15 cellular contexts compared by ENCODE assay signal in genomic region chr3:39287859-39288221, GRCh38. TPM values are rescaled to one million over a fixed set of nuclear protein-coding genes. Genes with fewer than 3 reads are reported as not detected.
DNase-seq lines count a peak whose midpoint lies in the region; ATAC-seq and TF ChIP-seq lines count a peak whose summit lies in the region.
"Had no signal": no experiment of that assay in that cellular context is flagged by ENCODE, and none has a peak within 500 bp of the region (broad histone marks: within the 10 kb centered on the region; RNA-seq: fewer than 3 reads in every experiment).

No MANE protein-coding gene starts in this region.

- H3K27me3 ChIP-seq in OCI-LY3 (ENCODE audit: low read depth, low read length), result peaks cover 17% of the 10 kb centered on the region
- H3K27me3 ChIP-seq: Peyer's patch had no signal

- H3K27ac Mint-ChIP-seq in stimulated activated naive CD8-positive, alpha-beta T cell treated with anti-CD3 and anti-CD28 coated beads, Interleukin-15, Interleukin-2, amounts not matched to agents 100 ng/mL and 50 ng/mL, for 24 hours, result peak overlapping the region; percentile 18
- H3K27ac Mint-ChIP-seq in glutamatergic neuron (ENCODE audit: unreplicated experiment), result peak overlapping the region; percentile 9
- H3K27ac Mint-ChIP-seq in stimulated activated naive B cell treated with anti-CD40 and anti-IgM and Interleukin-4, amounts not matched to agents 10 μg/mL and 1 μg/mL and 100 μg/mL, for 72 hours, result peak overlapping the region; percentile 84

- H3K9me3 Mint-ChIP-seq in stimulated activated naive CD8-positive, alpha-beta T cell treated with anti-CD3 and anti-CD28 coated beads, Interleukin-15, Interleukin-2, amounts not matched to agents 100 ng/mL and 50 ng/mL, for 24 hours, result no peaks in the 10 kb centered on the region
- no peaks in the 10 kb centered on the region for H3K9me3 Mint-ChIP-seq in glutamatergic neuron (ENCODE audit: unreplicated experiment)
- no peaks in the 10 kb centered on the region for H3K9me3 Mint-ChIP-seq in stimulated activated naive B cell treated with anti-CD40 and anti-IgM and Interleukin-4, amounts not matched to agents 10 μg/mL and 1 μg/mL and 100 μg/mL, for 72 hours

- no peaks in the 10 kb centered on the region for H3K36me3 ChIP-seq in OCI-LY3 (replicated peaks; ENCODE audit: low read depth, low read length)
- H3K36me3 ChIP-seq: Peyer's patch had no signal

- H3K4me1 ChIP-seq in OCI-LY3 (ENCODE audit: low read length), result peaks cover 36% of the 10 kb centered on the region
- H3K4me1 ChIP-seq: A549 had no signal

- H3K9ac ChIP-seq in OCI-LY3 (ENCODE audit: low read length), result no peak overlapping the region
- H3K9ac ChIP-seq: SK-N-SH had no signal

- no peak overlapping the region for H2AFZ ChIP-seq in OCI-LY3 (ENCODE audit: low read depth, low read length)

- H3K9me3 ChIP-seq in OCI-LY3 (ENCODE audit: insufficient read depth, low read length), result no peaks in the 10 kb centered on the region
- H3K9me3 ChIP-seq: A549, Peyer's patch, SK-N-SH had no signal

- H4K20me1 ChIP-seq in OCI-LY3 (ENCODE audit: insufficient read depth, low read length), result no peaks in the 10 kb centered on the region

- H3K79me2 ChIP-seq in OCI-LY3 (ENCODE audit: low read length), result no peaks in the 10 kb centered on the region

- H3K36me3 Mint-ChIP-seq in stimulated activated naive CD8-positive, alpha-beta T cell treated with anti-CD3 and anti-CD28 coated beads, Interleukin-15, Interleukin-2, amounts not matched to agents 100 ng/mL and 50 ng/mL, for 24 hours (ENCODE audit: low read depth), result no peaks in the 10 kb centered on the region
- H3K36me3 Mint-ChIP-seq in glutamatergic neuron (ENCODE audit: unreplicated experiment), result no peaks in the 10 kb centered on the region
- H3K36me3 Mint-ChIP-seq in stimulated activated naive B cell treated with anti-CD40 and anti-IgM and Interleukin-4, amounts not matched to agents 10 μg/mL and 1 μg/mL and 100 μg/mL, for 72 hours, result no peaks in the 10 kb centered on the region

- peaks cover 55% of the 10 kb centered on the region for H3K4me1 Mint-ChIP-seq in stimulated activated naive CD8-positive, alpha-beta T cell treated with anti-CD3 and anti-CD28 coated beads, Interleukin-15, Interleukin-2, amounts not matched to agents 100 ng/mL and 50 ng/mL, for 24 hours (ENCODE audit: low read depth)
- peaks cover 3% of the 10 kb centered on the region for H3K4me1 Mint-ChIP-seq in glutamatergic neuron (ENCODE audit: low read depth, unreplicated experiment)
- peaks cover 25 to 56% of the 10 kb centered on the region in 2 donors for H3K4me1 Mint-ChIP-seq in stimulated activated naive B cell treated with anti-CD40 and anti-IgM and Interleukin-4, amounts not matched to agents 10 μg/mL and 1 μg/mL and 100 μg/mL, for 72 hours

- no peak for DNase-seq in stimulated activated naive CD8-positive, alpha-beta T cell treated with anti-CD3 and anti-CD28 coated beads, Interleukin-15, Interleukin-2, amounts not matched to agents 100 U/mL and 50 U/mL, for 24 hours
- DNase-seq in glutamatergic neuron, result no peak
- DNase-seq in stimulated activated naive B cell treated with anti-CD40 and anti-IgM and Interleukin-4, amounts not matched to agents 10 μg/mL and 1 μg/mL and 100 μg/mL, for 72 hours, result no peak
- DNase-seq in hypothalamus (lab: John Stamatoyannopoulos, UW), result no peak

- H3K4me2 ChIP-seq in OCI-LY3 (ENCODE audit: low read length), result peak overlapping the region; percentile 58
- H3K4me2 ChIP-seq: SK-N-SH had no signal

- no peak overlapping the region for H3K4me3 Mint-ChIP-seq in stimulated activated naive CD8-positive, alpha-beta T cell treated with anti-CD3 and anti-CD28 coated beads, Interleukin-15, Interleukin-2, amounts not matched to agents 100 ng/mL and 50 ng/mL, for 24 hours
- no peak overlapping the region for H3K4me3 Mint-ChIP-seq in glutamatergic neuron (ENCODE audit: unreplicated experiment)
- no peak overlapping the region for H3K4me3 Mint-ChIP-seq in stimulated activated naive B cell treated with anti-CD40 and anti-IgM and Interleukin-4, amounts not matched to agents 10 μg/mL and 1 μg/mL and 100 μg/mL, for 72 hours

- H3K27ac ChIP-seq in OCI-LY3 (ENCODE audit: low read length), result no peak overlapping the region
- H3K27ac ChIP-seq: A549 had no signal

- H3K4me3 ChIP-seq in OCI-LY3 (ENCODE audit: low read length), result no peak overlapping the region
- H3K4me3 ChIP-seq: A549, Peyer's patch had no signal

- ATAC-seq in stimulated activated naive CD8-positive, alpha-beta T cell treated with anti-CD3 and anti-CD28 coated beads, Interleukin-15, Interleukin-2, amounts not matched to agents 100 U/mL and 50 U/mL, for 24 hours, result no peak
- ATAC-seq in stimulated activated naive B cell treated with anti-CD40 and anti-IgM and Interleukin-4, amounts not matched to agents 10 μg/mL and 1 μg/mL and 100 μg/mL, for 72 hours (replicated peaks), result no peak
- ATAC-seq in HG03457 (IDR thresholded peaks at IDR 0.05; ENCODE audit: unreplicated experiment) (no peak), HG02981 (IDR thresholded peaks at IDR 0.05; ENCODE audit: unreplicated experiment) (no peak)

- H3K27me3 Mint-ChIP-seq in stimulated activated naive CD8-positive, alpha-beta T cell treated with anti-CD3 and anti-CD28 coated beads, Interleukin-15, Interleukin-2, amounts not matched to agents 100 ng/mL and 50 ng/mL, for 24 hours, result no peaks in the 10 kb centered on the region
- H3K27me3 Mint-ChIP-seq in glutamatergic neuron (ENCODE audit: unreplicated experiment), result no peaks in the 10 kb centered on the region
- H3K27me3 Mint-ChIP-seq in stimulated activated naive B cell treated with anti-CD40 and anti-IgM and Interleukin-4, amounts not matched to agents 10 μg/mL and 1 μg/mL and 100 μg/mL, for 72 hours, result no peaks in the 10 kb centered on the region

- no peak for TF ChIP-seq CTCF in OCI-LY3 (IDR thresholded peaks at IDR 0.05; ENCODE audit: low read depth, low read length)
- no peak for TF ChIP-seq CTCF in glutamatergic neuron (IDR thresholded peaks at IDR 0.05; ENCODE audit: partially characterized antibody, unreplicated experiment)

RNA-seq across cellular contexts. Expression of gene CX3CR1, which starts 8.0 kb away (rescaled TPM):
- not detected for total RNA-seq in glutamatergic neuron (ENCODE audit: unreplicated experiment)
- total RNA-seq: Daoy, HepG2, LHCN-M2, Peyer's patch had no signal

RNA-seq across cellular contexts. Expression of gene CCR8, which starts 41.7 kb away (rescaled TPM):
- total RNA-seq in glutamatergic neuron (ENCODE audit: unreplicated experiment), result not detected
- total RNA-seq: Daoy, HepG2, LHCN-M2, Peyer's patch, Right ventricle myocardium superior had no signal

Comparison
In these comparisons a context has a peak if more than half of its experiments do, and no peak if none do; other contexts are left out.
1. H3K27ac Mint-ChIP-seq: peak in every context shown above with its lines; median percentile 84 in stimulated activated naive B cell treated with anti-CD40 and anti-IgM and Interleukin-4, amounts not matched to agents 10 μg/mL and 1 μg/mL and 100 μg/mL, for 72 hours; 18 in stimulated activated naive CD8-positive, alpha-beta T cell treated with anti-CD3 and anti-CD28 coated beads, Interleukin-15, Interleukin-2, amounts not matched to agents 100 ng/mL and 50 ng/mL, for 24 hours; 9 in glutamatergic neuron.